ENCODE assay signal across 7 cellular contexts in genomic region chr1:8397511-8397910, GRCh38.
DNase-seq lines count a peak whose midpoint lies in the region; ATAC-seq, FAIRE-seq and TF ChIP-seq lines count a peak whose summit lies in the region.

No MANE protein-coding gene starts in this region.

- H3K9me3 ChIP-seq in mesodermal cell (ENCODE audit: control insufficient read depth, low read length): no peaks in the 10 kb centered on the region

- ATAC-seq in GM18907 (IDR thresholded peaks at IDR 0.05; ENCODE audit: unreplicated experiment) (peak; percentile 52), HG03280 (IDR thresholded peaks at IDR 0.05; ENCODE audit: unreplicated experiment) (peak; percentile 50)

- peak overlapping the region; percentile 96 for H3K27ac ChIP-seq in mesodermal cell (ENCODE audit: low read depth, low read length, severe bottlenecking)

- H3K4me1 Mint-ChIP-seq in activated naive CD8-positive, alpha-beta T cell (ENCODE audit: low read depth): peaks cover 63% of the 10 kb centered on the region

- H3K27ac Mint-ChIP-seq in activated naive CD8-positive, alpha-beta T cell: peak overlapping the region; percentile 84

- no peak overlapping the region for H3K4me3 ChIP-seq in mesodermal cell (ENCODE audit: extremely low read depth, insufficient read depth, low read length, poor library complexity, severe bottlenecking)

- H3K9me3 Mint-ChIP-seq in activated naive CD8-positive, alpha-beta T cell (ENCODE audit: low read depth): no peaks in the 10 kb centered on the region

- peaks cover 19% of the 10 kb centered on the region for H3K36me3 Mint-ChIP-seq in activated naive CD8-positive, alpha-beta T cell

- no peak for FAIRE-seq in H54 (lab: Jason Lieb, UNC)

- WGBS in mesodermal cell (ENCODE audit: insufficient coverage in 2 of 2), 2 experiments: 84 to 91% methylated on average over 2 of the region's 2 CpGs

- H3K27me3 Mint-ChIP-seq in activated naive CD8-positive, alpha-beta T cell: no peaks in the 10 kb centered on the region

- no peak for TF ChIP-seq POLR2A in H54 (IDR thresholded peaks at IDR 0.05; ENCODE audit: low read depth, low read length)

- H3K4me3 Mint-ChIP-seq in activated naive CD8-positive, alpha-beta T cell: peak overlapping the region; percentile 66

- peaks cover 72% of the 10 kb centered on the region for H3K36me3 ChIP-seq in mesodermal cell (ENCODE audit: control insufficient read depth, insufficient read depth, low read length)

- DNase-seq in C1 segment of cervical spinal cord (lab: John Stamatoyannopoulos, UW) (no peak), H54 (ENCODE audit: insufficient read length, low spot score) (no peak), NCI-H187 (lab: John Stamatoyannopoulos, UW) (no peak)

- peaks cover 29% of the 10 kb centered on the region for H3K4me1 ChIP-seq in mesodermal cell (ENCODE audit: control insufficient read depth, insufficient read depth, low read length, poor library complexity, severe bottlenecking)
